Comparison of ENCODE assay signal across 17 cellular contexts in genomic region chrX:27085346-27085745, GRCh38.
"Had no signal": no experiment of that assay in that cellular context is flagged by ENCODE, and none has a peak within 500 bp of the region (broad histone marks: within the 10 kb centered on the region; RNA-seq: fewer than 3 reads in every experiment).

No MANE protein-coding gene starts in this region.

- H3K4me3 Mint-ChIP-seq: IgD-negative memory B cell had no signal

- H3K4me1 Mint-ChIP-seq: IgD-negative memory B cell had no signal

- H3K27me3 Mint-ChIP-seq: IgD-negative memory B cell had no signal

- H3K27ac Mint-ChIP-seq: IgD-negative memory B cell had no signal

- DNase-seq: Kasumi-1, MM.1S, NCI-H1092 treated with DMSO at 0.1 percent for 48 hours, NCI-H1436 treated with DMSO at 0.1 percent for 48 hours, NCI-H1694, NCI-H187 treated with DMSO at 0.1 percent for 48 hours, NCI-H2029 treated with DMSO at 0.1 percent for 48 hours, NCI-H2107, NCI-H2227 treated with DMSO at 0.1 percent for 48 hours, NCI-H446, NCI-H510A, NCI-H524 treated with DMSO at 0.1 percent for 48 hours, NCI-H774, Right ventricle myocardium superior, RPMI8226, SIG-M5 had no signal

- H3K36me3 Mint-ChIP-seq: IgD-negative memory B cell had no signal
